10 cellular contexts compared by ENCODE assay signal in genomic region chr3:71026634-71027578, GRCh38.
DNase-seq lines count a peak whose midpoint lies in the region; ATAC-seq, FAIRE-seq and TF ChIP-seq lines count a peak whose summit lies in the region.
"Had no signal": no experiment of that assay in that cellular context is flagged by ENCODE, and none has a peak within 500 bp of the region (broad histone marks: within the 10 kb centered on the region; RNA-seq: fewer than 3 reads in every experiment).

No MANE protein-coding gene starts in this region.

- TF ChIP-seq CTCF in NB4 (IDR thresholded peaks at IDR 0.05; ENCODE audit: low read depth, low read length) (no peak), K562 (IDR thresholded peaks at IDR 0.05 in 2 of 3, conservative IDR thresholded peaks at IDR 0.05 in 1 of 3; ENCODE audit: insufficient read depth in 2 of 3, low read depth in 1 of 3, low read length in 3 of 3) (no peak)

- 62% methylated on average over 6 of the region's 6 CpGs for WGBS in K562 (ENCODE audit: insufficient coverage, low coverage, missing lambda C conversion rate)
- WGBS in mesendoderm (ENCODE audit: extremely low coverage, insufficient coverage, low lambda C conversion rate): no CpG with 5 or more reads among the region's 6 CpGs

- DNase-seq in CD8-positive, alpha-beta memory T cell: no peak
- DNase-seq in NB4 (ENCODE audit: low read depth) (peak; percentile 27), K562 (ENCODE audit: extremely low read depth in 1 of 4, low spot score in 3 of 4) (no peak), mesendoderm (no peak), activated gamma-delta T cell (lab: John Stamatoyannopoulos, UW) (no peak), T-helper 1 cell (no peak)
- DNase-seq: NCI-H1436 had no signal

- H3K36me3 Mint-ChIP-seq in CD8-positive, alpha-beta memory T cell: peaks cover 0 to 75% (median 8%) of the 10 kb centered on the region in 3 donors

- no TSS peak for BruUV-seq in K562 (replicated peaks; lab: Mats Ljungman, UMichigan)

- no peak overlapping the region for H2AFZ ChIP-seq in K562 (ENCODE audit: low read depth, low read length)

- H3K4me3 Mint-ChIP-seq in CD8-positive, alpha-beta memory T cell: no peak overlapping the region
- H3K4me3 Mint-ChIP-seq: T-helper 1 cell treated with Interleukin-12 subunit alpha and Interleukin-12 subunit beta and Interleukin-4 antibody, amounts not matched to agents 30 μg/mL and 1 μg/mL, for 36 hours had no signal

- H3K79me2 ChIP-seq in K562 (ENCODE audit: control insufficient read depth, insufficient read depth, low read length) (no peaks in the 10 kb centered on the region), mesendoderm (ENCODE audit: control insufficient read depth, insufficient read depth, low read length) (no peaks in the 10 kb centered on the region)

- H3K4me3 ChIP-seq in CD8-positive, alpha-beta memory T cell (ENCODE audit: low read length): no peak overlapping the region
- H3K4me3 ChIP-seq in NB4 (ENCODE audit: low read depth, low read length): no peak overlapping the region
- no peak overlapping the region for H3K4me3 ChIP-seq in K562
- no peak overlapping the region for H3K4me3 ChIP-seq in muscle layer of colon (ENCODE audit: low read depth in 1 of 2, low read length in 2 of 2)
- H3K4me3 ChIP-seq in mesendoderm (ENCODE audit: low read length): no peak overlapping the region

- H3K27me3 ChIP-seq in CD8-positive, alpha-beta memory T cell (ENCODE audit: insufficient read depth, low read length, poor library complexity, severe bottlenecking): no peaks in the 10 kb centered on the region
- no peaks in the 10 kb centered on the region for H3K27me3 ChIP-seq in K562 (ENCODE audit: control insufficient read depth in 2 of 2, insufficient read depth in 2 of 2, low read length in 2 of 2)
- H3K27me3 ChIP-seq in muscle layer of colon (ENCODE audit: control insufficient read depth in 1 of 2, insufficient read depth in 2 of 2, low read length in 2 of 2): no peaks in the 10 kb centered on the region
- no peaks in the 10 kb centered on the region for H3K27me3 ChIP-seq in mesendoderm (ENCODE audit: insufficient read depth, low read length, poor library complexity)

- no peaks in the 10 kb centered on the region for H3K9me3 ChIP-seq in CD8-positive, alpha-beta memory T cell (ENCODE audit: low read length)
- H3K9me3 ChIP-seq in K562 (replicated peaks; ENCODE audit: control insufficient read depth, insufficient read depth, low read depth, low read length) (no peaks in the 10 kb centered on the region), muscle layer of colon (ENCODE audit: low read length) (no peaks in the 10 kb centered on the region)

- TF ChIP-seq POLR2A in NB4 (IDR thresholded peaks at IDR 0.05; ENCODE audit: extremely low read depth, insufficient read length): no peak
- no peak for TF ChIP-seq POLR2A in K562 (conservative IDR thresholded peaks at IDR 0.05)

- no peak overlapping the region for H4K5ac ChIP-seq in mesendoderm (ENCODE audit: low read length)

- H2BK15ac ChIP-seq in mesendoderm (replicated peaks; ENCODE audit: low read depth): no peak overlapping the region

- H3K4me2 ChIP-seq in K562 (ENCODE audit: insufficient read depth, low read length): no peak overlapping the region
- no peak overlapping the region for H3K4me2 ChIP-seq in mesendoderm (ENCODE audit: low read length)

- no peaks in the 10 kb centered on the region for H3K36me3 ChIP-seq in CD8-positive, alpha-beta memory T cell (ENCODE audit: insufficient read depth, low read length)
- H3K36me3 ChIP-seq in K562 (ENCODE audit: control insufficient read depth, insufficient read depth, low read length) (peaks cover 12% of the 10 kb centered on the region; the same call in 2 of the 3 replicates), muscle layer of colon (ENCODE audit: insufficient read depth, low read length) (peaks cover 6% of the 10 kb centered on the region), mesendoderm (ENCODE audit: control insufficient read depth, insufficient read depth, low read length) (no peaks in the 10 kb centered on the region)

- TF ChIP-seq EP300 in K562 (IDR thresholded peaks at IDR 0.05; ENCODE audit: low read length): peak; percentile 19; the same call in 1 of the 2 replicates

- no peak overlapping the region for H3K18ac ChIP-seq in mesendoderm (ENCODE audit: low read length)

- no peak overlapping the region for H4K8ac ChIP-seq in mesendoderm (ENCODE audit: low read depth, low read length)

- H3K4me1 Mint-ChIP-seq in CD8-positive, alpha-beta memory T cell: peaks cover 69 to 94% (median 82%) of the 10 kb centered on the region in 3 donors

- FAIRE-seq in K562 (lab: Jason Lieb, UNC): no peak

- H4K20me1 ChIP-seq in K562 (replicated peaks; ENCODE audit: control insufficient read depth, insufficient read depth, low read length): no peaks in the 10 kb centered on the region

- H3K27ac ChIP-seq in CD8-positive, alpha-beta memory T cell (ENCODE audit: low read depth, low read length): no peak overlapping the region
- H3K27ac ChIP-seq in K562 (ENCODE audit: extremely low read depth, low read depth, low read length) (no peak overlapping the region; the same call in 2 of the 3 replicates), muscle layer of colon (ENCODE audit: low read depth, low read length) (peak overlapping the region; percentile 22), mesendoderm (ENCODE audit: low read depth, low read length) (no peak overlapping the region)

- H3K4me1 ChIP-seq in CD8-positive, alpha-beta memory T cell (ENCODE audit: insufficient read depth, low read length): peaks cover 36% of the 10 kb centered on the region
- no peaks in the 10 kb centered on the region for H3K4me1 ChIP-seq in K562 (replicated peaks in 1 of 2; ENCODE audit: control insufficient read depth in 2 of 2, insufficient read depth in 2 of 2, low read length in 2 of 2)
- H3K4me1 ChIP-seq in muscle layer of colon (ENCODE audit: insufficient read depth, low read length): peaks cover 32% of the 10 kb centered on the region
- no peaks in the 10 kb centered on the region for H3K4me1 ChIP-seq in mesendoderm (ENCODE audit: control insufficient read depth, low read depth, low read length)

- H3K4ac ChIP-seq in mesendoderm (ENCODE audit: low read depth, low read length): no peak overlapping the region

- H3K9me1 ChIP-seq in K562 (ENCODE audit: control insufficient read depth, insufficient read depth, low read length): no peaks in the 10 kb centered on the region

- H3K27ac Mint-ChIP-seq in CD8-positive, alpha-beta memory T cell: peak overlapping the region in 6 of 8 donors; percentile 6 to 73 (median 49)
- H3K27ac Mint-ChIP-seq: T-helper 1 cell treated with Interleukin-12 subunit alpha and Interleukin-12 subunit beta and Interleukin-4 antibody, amounts not matched to agents 30 μg/mL and 1 μg/mL, for 36 hours had no signal

- intact Hi-C loops in K562 (cut with micrococcal nuclease): no loop called here

- H3K27me3 Mint-ChIP-seq in CD8-positive, alpha-beta memory T cell: no peaks in the 10 kb centered on the region

- H2BK120ac ChIP-seq in mesendoderm (ENCODE audit: low read depth, low read length): no peak overlapping the region

- H3K9ac ChIP-seq in K562 (ENCODE audit: insufficient read depth in 1 of 2, low read depth in 2 of 2, low read length in 2 of 2) (no peak overlapping the region), muscle layer of colon (ENCODE audit: low read length) (no peak overlapping the region), mesendoderm (ENCODE audit: low read length) (no peak overlapping the region)

- peak; percentile 87 for ATAC-seq in K562
- ATAC-seq in GM21825 (IDR thresholded peaks at IDR 0.05; ENCODE audit: unreplicated experiment): no peak

- TF ChIP-seq RAD21 in K562 (CRISPR knock-in tag; conservative IDR thresholded peaks at IDR 0.05 in 1 of 2, IDR thresholded peaks at IDR 0.05 in 1 of 2): no peak

- H3K23ac ChIP-seq in mesendoderm (ENCODE audit: low read length): no peak overlapping the region

- H2AK5ac ChIP-seq in mesendoderm (ENCODE audit: low read length): no peak overlapping the region

- no peaks in the 10 kb centered on the region for H3K79me1 ChIP-seq in mesendoderm (ENCODE audit: low read length)

- H3K9me3 Mint-ChIP-seq in CD8-positive, alpha-beta memory T cell: no peaks in the 10 kb centered on the region
- H3K9me3 Mint-ChIP-seq: T-helper 1 cell treated with Interleukin-12 subunit alpha and Interleukin-12 subunit beta and Interleukin-4 antibody, amounts not matched to agents 30 μg/mL and 1 μg/mL, for 36 hours had no signal

- POLR2A ChIA-PET in CD8-positive, alpha-beta memory T cell (lab: Charles Lee): no interaction called here
- POLR2A ChIA-PET in K562 (lab: Yijun Ruan, JAX): no interaction called here

- CTCF ChIA-PET in CD8-positive, alpha-beta memory T cell (lab: Charles Lee): no interaction called here
- CTCF ChIA-PET in K562 (lab: Yijun Ruan, JAX; ENCODE audit: low intra/inter-chr PET ratio): no interaction called here

- no peak overlapping the region for H2BK5ac ChIP-seq in mesendoderm (ENCODE audit: low read length)

- no peak overlapping the region for H3K56ac ChIP-seq in mesendoderm (ENCODE audit: low read length)

- in situ Hi-C loops in K562 (cut with MboI): no loop called here

TF ChIP-seq in K562, 482 proteins besides CTCF, POLR2A, EP300 and RAD21 (continues in another document):
- TF ChIP-seq, protein P1, sequence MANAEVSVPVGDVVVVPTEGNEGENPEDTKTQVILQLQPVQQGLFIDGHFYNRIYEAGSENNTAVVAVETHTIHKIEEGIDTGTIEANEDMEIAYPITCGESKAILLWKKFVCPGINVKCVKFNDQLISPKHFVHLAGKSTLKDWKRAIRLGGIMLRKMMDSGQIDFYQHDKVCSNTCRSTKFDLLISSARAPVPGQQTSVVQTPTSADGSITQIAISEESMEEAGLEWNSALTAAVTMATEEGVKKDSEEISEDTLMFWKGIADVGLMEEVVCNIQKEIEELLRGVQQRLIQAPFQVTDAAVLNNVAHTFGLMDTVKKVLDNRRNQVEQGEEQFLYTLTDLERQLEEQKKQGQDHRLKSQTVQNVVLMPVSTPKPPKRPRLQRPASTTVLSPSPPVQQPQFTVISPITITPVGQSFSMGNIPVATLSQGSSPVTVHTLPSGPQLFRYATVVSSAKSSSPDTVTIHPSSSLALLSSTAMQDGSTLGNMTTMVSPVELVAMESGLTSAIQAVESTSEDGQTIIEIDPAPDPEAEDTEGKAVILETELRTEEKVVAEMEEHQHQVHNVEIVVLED (CRISPR knock-in tag; IDR thresholded peaks at IDR 0.05): 0 out of 2 replicates have a peak, but pooled peaks have one; percentile 17
- TF ChIP-seq DDX20 (tag; IDR thresholded peaks at IDR 0.05; ENCODE audit: low read depth) (peak; percentile 8; the same call in 1 of the 2 replicates), STAT5B (CRISPR knock-in tag; IDR thresholded peaks at IDR 0.05) (no peak), ATF3 (IDR thresholded peaks at IDR 0.05) (peak; percentile 71; the same call in 1 of the 2 replicates), ATF3 (CRISPR knock-in tag; conservative IDR thresholded peaks at IDR 0.05) (no peak)
